16 cellular contexts compared by ENCODE assay signal in genomic region chr1:112694363-112694929, GRCh38. TPM values are rescaled to one million over a fixed set of nuclear protein-coding genes. Genes with fewer than 3 reads are reported as not detected.
DNase-seq lines count a peak whose midpoint lies in the region; ATAC-seq, FAIRE-seq and TF ChIP-seq lines count a peak whose summit lies in the region.
"Had no signal": no experiment of that assay in that cellular context is flagged by ENCODE, and none has a peak within 500 bp of the region (broad histone marks: within the 10 kb centered on the region; RNA-seq: fewer than 3 reads in every experiment).

No MANE protein-coding gene starts in this region.

- H3K9me3 Mint-ChIP-seq in activated CD4-positive, alpha-beta memory T cell treated with anti-CD3 and anti-CD28 coated beads for 36 hours = no peaks in the 10 kb centered on the region
- H3K9me3 Mint-ChIP-seq in activated CD4-positive, alpha-beta memory T cell treated with anti-CD3 and anti-CD28 coated beads, Interleukin-2, amount 10 ng/mL, durations not matched to agents 7 days and 5 days = no peaks in the 10 kb centered on the region
- no peaks in the 10 kb centered on the region for H3K9me3 Mint-ChIP-seq in stimulated activated naive CD8-positive, alpha-beta T cell treated with anti-CD3 and anti-CD28 coated beads, Interleukin-15, amount 100 ng/mL, for 72 hours
- H3K9me3 Mint-ChIP-seq: CD8-positive, alpha-beta T cell; H9 had no signal

- peaks cover 77% of the 10 kb centered on the region for H3K36me3 ChIP-seq in osteoblast (ENCODE audit: insufficient read depth, low read length)
- peaks cover 33 to 47% of the 10 kb centered on the region in 2 donors for H3K36me3 ChIP-seq in kidney (ENCODE audit: control insufficient read depth in 1 of 2, insufficient read depth in 2 of 2, low read length in 2 of 2)

- no peak overlapping the region for H3K4me3 Mint-ChIP-seq in activated CD4-positive, alpha-beta memory T cell treated with anti-CD3 and anti-CD28 coated beads for 36 hours
- H3K4me3 Mint-ChIP-seq in activated CD4-positive, alpha-beta memory T cell treated with anti-CD3 and anti-CD28 coated beads, Interleukin-2, amount 10 ng/mL, durations not matched to agents 7 days and 5 days = no peak overlapping the region
- H3K4me3 Mint-ChIP-seq in stimulated activated naive CD8-positive, alpha-beta T cell treated with anti-CD3 and anti-CD28 coated beads, Interleukin-15, amount 100 ng/mL, for 72 hours = no peak overlapping the region
- H3K4me3 Mint-ChIP-seq: CD14-positive monocyte; CD8-positive, alpha-beta T cell; H9 had no signal

- TF ChIP-seq CTCF in osteoblast (IDR thresholded peaks at IDR 0.05; ENCODE audit: extremely low read depth, low read depth, low read length) (no peak), kidney (IDR thresholded peaks at IDR 0.05; ENCODE audit: borderline replicate concordance, extremely low read depth, insufficient read depth) (no peak)

- H3K27ac Mint-ChIP-seq in activated CD4-positive, alpha-beta memory T cell treated with anti-CD3 and anti-CD28 coated beads for 36 hours = peak overlapping the region; percentile 3
- H3K27ac Mint-ChIP-seq in activated CD4-positive, alpha-beta memory T cell treated with anti-CD3 and anti-CD28 coated beads, Interleukin-2, amount 10 ng/mL, durations not matched to agents 7 days and 5 days = no peak overlapping the region
- H3K27ac Mint-ChIP-seq in stimulated activated naive CD8-positive, alpha-beta T cell treated with anti-CD3 and anti-CD28 coated beads, Interleukin-15, amount 100 ng/mL, for 72 hours = no peak overlapping the region
- H3K27ac Mint-ChIP-seq: CD8-positive, alpha-beta T cell; H9 had no signal

- H3K9ac ChIP-seq in kidney (ENCODE audit: low read length in 2 of 2) = no peak overlapping the region

- H3K27ac ChIP-seq in osteoblast (ENCODE audit: low read depth, low read length) (no peak overlapping the region), kidney (ENCODE audit: low read depth in 2 of 2, low read length in 2 of 2) (peak overlapping the region in 1 of 2 donors; percentile 22)
- H3K27ac ChIP-seq: 22Rv1 had no signal

- H4K20me1 ChIP-seq in osteoblast (ENCODE audit: insufficient read depth, low read length) = peaks cover 3% of the 10 kb centered on the region

- peaks cover 12% of the 10 kb centered on the region for H3K36me3 Mint-ChIP-seq in activated CD4-positive, alpha-beta memory T cell treated with anti-CD3 and anti-CD28 coated beads for 36 hours
- peaks cover 42% of the 10 kb centered on the region for H3K36me3 Mint-ChIP-seq in activated CD4-positive, alpha-beta memory T cell treated with anti-CD3 and anti-CD28 coated beads, Interleukin-2, amount 10 ng/mL, durations not matched to agents 7 days and 5 days (ENCODE audit: low read depth)

- H3K27me3 ChIP-seq in osteoblast (ENCODE audit: insufficient read depth, low read length) = no peaks in the 10 kb centered on the region

- no peak for ATAC-seq in GM18519 (IDR thresholded peaks at IDR 0.05; ENCODE audit: low FRiP score, unreplicated experiment)
- no peak for ATAC-seq in stimulated activated naive CD8-positive, alpha-beta T cell treated with anti-CD3 and anti-CD28 coated beads, Interleukin-15, amount 100 ng/mL, for 72 hours
- ATAC-seq: CD8-positive, alpha-beta T cell had no signal

- no peak overlapping the region for H3K4me3 ChIP-seq in osteoblast (ENCODE audit: insufficient read depth, low read length)
- no peak overlapping the region for H3K4me3 ChIP-seq in kidney (ENCODE audit: low read length in 2 of 2)

- no peaks in the 10 kb centered on the region for H3K4me1 Mint-ChIP-seq in activated CD4-positive, alpha-beta memory T cell treated with anti-CD3 and anti-CD28 coated beads for 36 hours (ENCODE audit: low read depth)
- H3K4me1 Mint-ChIP-seq in activated CD4-positive, alpha-beta memory T cell treated with anti-CD3 and anti-CD28 coated beads, Interleukin-2, amount 10 ng/mL, durations not matched to agents 7 days and 5 days = peaks cover 6% of the 10 kb centered on the region
- peaks cover 4% of the 10 kb centered on the region for H3K4me1 Mint-ChIP-seq in stimulated activated naive CD8-positive, alpha-beta T cell treated with anti-CD3 and anti-CD28 coated beads, Interleukin-15, amount 100 ng/mL, for 72 hours

- intact Hi-C loops in activated CD4-positive, alpha-beta memory T cell treated with anti-CD3 and anti-CD28 coated beads for 36 hours (cut with micrococcal nuclease) = no loop called here
- intact Hi-C loops in kidney (cut with DNase I) = no loop called here

- CTCF ChIA-PET in activated CD4-positive, alpha-beta memory T cell treated with anti-CD3 and anti-CD28 coated beads for 36 hours (lab: Charles Lee) = no interaction called here
- CTCF ChIA-PET in activated CD4-positive, alpha-beta memory T cell treated with anti-CD3 and anti-CD28 coated beads, Interleukin-2, amount 10 ng/mL, durations not matched to agents 7 days and 5 days (lab: Charles Lee) = no interaction called here

- H3K4me1 ChIP-seq in osteoblast (ENCODE audit: insufficient read depth, low read length) (no peaks in the 10 kb centered on the region), kidney (ENCODE audit: control insufficient read depth in 1 of 2, insufficient read depth in 1 of 2, low read depth in 1 of 2, low read length in 2 of 2) (peaks cover 14% of the 10 kb centered on the region in 2 donors)

- no peak overlapping the region for H2AFZ ChIP-seq in osteoblast (ENCODE audit: low read length)

- no peaks in the 10 kb centered on the region for H3K27me3 Mint-ChIP-seq in activated CD4-positive, alpha-beta memory T cell treated with anti-CD3 and anti-CD28 coated beads for 36 hours
- no peaks in the 10 kb centered on the region for H3K27me3 Mint-ChIP-seq in activated CD4-positive, alpha-beta memory T cell treated with anti-CD3 and anti-CD28 coated beads, Interleukin-2, amount 10 ng/mL, durations not matched to agents 7 days and 5 days
- no peaks in the 10 kb centered on the region for H3K27me3 Mint-ChIP-seq in stimulated activated naive CD8-positive, alpha-beta T cell treated with anti-CD3 and anti-CD28 coated beads, Interleukin-15, amount 100 ng/mL, for 72 hours

- no peak for DNase-seq in activated CD4-positive, alpha-beta memory T cell treated with anti-CD3 and anti-CD28 coated beads for 36 hours
- no peak for DNase-seq in activated CD4-positive, alpha-beta memory T cell treated with anti-CD3 and anti-CD28 coated beads, Interleukin-2, amount 10 ng/mL, durations not matched to agents 7 days and 5 days
- DNase-seq in islet precursor cell (peak; percentile 43), osteoblast (ENCODE audit: insufficient read length, low spot score, missing footprints) (peak; percentile 48), ureter (ENCODE audit: low spot score) (peak; percentile 35), kidney (no peak)
- DNase-seq in stimulated activated naive CD8-positive, alpha-beta T cell treated with anti-CD3 and anti-CD28 coated beads, Interleukin-15, amount 100 ng/mL, for 72 hours = no peak
- DNase-seq: Caco-2, DMS53, GOT3, H9, IMR-90 had no signal

- H3K79me2 ChIP-seq in osteoblast (ENCODE audit: insufficient read depth, low read length) = no peaks in the 10 kb centered on the region

- POLR2A ChIA-PET in activated CD4-positive, alpha-beta memory T cell treated with anti-CD3 and anti-CD28 coated beads for 36 hours (lab: Charles Lee) = interaction anchor here (0.6 kb wide), 1 partner anchor 94 kb away, joined by 3 read pairs; no protein-coding TSS in a partner anchor
- POLR2A ChIA-PET in activated CD4-positive, alpha-beta memory T cell treated with anti-CD3 and anti-CD28 coated beads, Interleukin-2, amount 10 ng/mL, durations not matched to agents 7 days and 5 days (lab: Charles Lee) = interaction anchor here (1.5 to 1.6 kb wide), 2 partner anchors 20 to 77 kb away, joined by 3 to 5 read pairs; partner anchors contain the start of gene MOV10

- FAIRE-seq in kidney (lab: Jason Lieb, UNC) = no peak

- no peak overlapping the region for H3K4me2 ChIP-seq in osteoblast (ENCODE audit: insufficient read depth, low read length)

- H3K9me3 ChIP-seq in osteoblast (ENCODE audit: low read depth, low read length) = no peaks in the 10 kb centered on the region
- no peaks in the 10 kb centered on the region for H3K9me3 ChIP-seq in kidney (ENCODE audit: control insufficient read depth in 1 of 2, low read length in 2 of 2)
- H3K9me3 ChIP-seq: Caco-2 had no signal

RNA-seq across cellular contexts. Expression of gene RHOC, which starts 12.5 kb away (rescaled TPM):
- total RNA-seq in activated CD4-positive, alpha-beta memory T cell treated with anti-CD3 and anti-CD28 coated beads for 36 hours = 10 to 100 TPM; 50.1 to 51.6 TPM
- total RNA-seq in activated CD4-positive, alpha-beta memory T cell treated with anti-CD3 and anti-CD28 coated beads, Interleukin-2, amount 10 ng/mL, durations not matched to agents 7 days and 5 days = 10 to 100 TPM; 87.1 to 92.4 TPM
- total RNA-seq in osteoblast (276 and 325 TPM in 2 replicates), ureter (187 TPM), kidney (270 TPM)
- 501 TPM for polyA plus RNA-seq in kidney (ENCODE audit: insufficient read depth, low read depth, low replicate concordance)

RNA-seq across cellular contexts. Expression of gene MOV10, which starts 20.0 kb away (rescaled TPM):
- 10 to 100 TPM; 57.7 to 63.1 TPM for total RNA-seq in activated CD4-positive, alpha-beta memory T cell treated with anti-CD3 and anti-CD28 coated beads for 36 hours
- total RNA-seq in activated CD4-positive, alpha-beta memory T cell treated with anti-CD3 and anti-CD28 coated beads, Interleukin-2, amount 10 ng/mL, durations not matched to agents 7 days and 5 days = 100 to 1,000 TPM; 100 to 102 TPM
- 35.1 and 38.7 TPM in 2 replicates for total RNA-seq in osteoblast
- 92.3 TPM for total RNA-seq in ureter
- total RNA-seq in kidney = 62.5 TPM
- 60.6 TPM for polyA plus RNA-seq in kidney (ENCODE audit: insufficient read depth, low read depth, low replicate concordance)

RNA-seq across cellular contexts. Expression of gene PPM1J, which starts 20.7 kb away (rescaled TPM):
- total RNA-seq in activated CD4-positive, alpha-beta memory T cell treated with anti-CD3 and anti-CD28 coated beads for 36 hours = 1 to 10 TPM in 1 of 2 experiments, under 1 TPM in 1; 0.69 to 1.2 TPM
- not detected for total RNA-seq in activated CD4-positive, alpha-beta memory T cell treated with anti-CD3 and anti-CD28 coated beads, Interleukin-2, amount 10 ng/mL, durations not matched to agents 7 days and 5 days
- 0.59 and 1.1 TPM in 2 replicates for total RNA-seq in osteoblast
- total RNA-seq in ureter = 0.94 TPM
- 2.0 TPM for total RNA-seq in kidney
- 3.4 TPM for polyA plus RNA-seq in kidney (ENCODE audit: insufficient read depth, low read depth, low replicate concordance)

Comparison
In these comparisons a context has a peak if more than half of its experiments do, and no peak if none do; other contexts are left out.
1. DNase-seq: peak in islet precursor cell (single experiment), osteoblast (single experiment) and ureter (single experiment); none in activated CD4-positive, alpha-beta memory T cell treated with anti-CD3 and anti-CD28 coated beads for 36 hours (single experiment), activated CD4-positive, alpha-beta memory T cell treated with anti-CD3 and anti-CD28 coated beads, Interleukin-2, amount 10 ng/mL, durations not matched to agents 7 days and 5 days (single experiment), stimulated activated naive CD8-positive, alpha-beta T cell treated with anti-CD3 and anti-CD28 coated beads, Interleukin-15, amount 100 ng/mL, for 72 hours (0 of 2) and kidney (single experiment).